10 cellular contexts compared by ENCODE assay signal in the genomic region with DNA sequence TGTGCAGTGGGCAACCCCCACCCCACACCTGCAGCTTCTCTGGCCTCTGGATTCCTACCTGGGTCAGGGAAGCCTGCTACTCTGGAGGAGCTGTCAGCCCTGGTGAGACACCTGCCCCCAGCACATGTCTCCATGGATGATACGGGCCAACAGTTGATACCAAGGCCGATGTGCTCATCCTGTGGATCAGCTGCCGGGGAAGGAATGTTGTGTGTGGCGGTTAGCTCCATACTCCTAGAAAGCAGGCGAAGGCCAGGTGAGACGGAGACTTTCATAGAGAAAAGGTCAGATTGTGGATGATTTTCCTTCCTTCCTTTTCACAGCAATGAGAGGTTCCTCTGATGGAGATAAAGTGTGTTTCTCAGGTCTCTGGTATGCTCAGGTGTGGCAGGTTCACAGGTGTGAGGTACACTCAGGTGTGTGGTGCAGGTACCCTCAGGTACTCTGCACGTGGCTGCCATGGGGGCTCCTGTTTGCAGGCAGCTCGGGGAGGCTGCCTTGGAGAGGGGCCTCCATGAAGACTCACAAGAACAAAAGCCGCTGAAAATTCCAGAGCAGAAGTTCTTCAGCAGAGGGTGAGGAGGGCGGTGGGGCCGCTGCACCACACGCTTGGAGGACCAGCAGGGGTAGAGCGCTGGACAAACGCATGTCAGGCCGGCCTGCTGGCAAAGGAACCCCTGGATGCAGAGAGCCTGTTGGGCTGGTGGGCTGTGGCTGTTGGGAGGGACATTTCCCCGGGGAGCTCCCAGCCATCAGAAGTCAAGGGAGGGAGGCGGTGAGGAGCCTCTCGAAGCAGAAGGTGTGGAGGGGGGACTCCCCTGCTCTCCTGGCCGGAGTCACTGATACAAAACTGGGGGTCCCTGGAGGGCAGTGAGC. TPM values are rescaled to one million over a fixed set of nuclear protein-coding genes. Genes with fewer than 3 reads are reported as not detected.
DNase-seq lines count a peak whose midpoint lies in the region; ATAC-seq and TF ChIP-seq lines count a peak whose summit lies in the region.
"Had no signal": no experiment of that assay in that cellular context is flagged by ENCODE, and none has a peak within 500 bp of the region (broad histone marks: within the 10 kb centered on the region; RNA-seq: fewer than 3 reads in every experiment).

No MANE protein-coding gene starts in this region.

- POLR2A ChIA-PET in A673 (lab: Charles Lee; ENCODE audit: low non-redundant PET): interaction anchor here (0.6 kb wide), 1 partner anchor 223 kb away, joined by 3 read pairs; no protein-coding TSS in a partner anchor

- no peaks in the 10 kb centered on the region for H3K9me3 ChIP-seq in A673 (ENCODE audit: low read depth, low read length, poor library complexity, severe bottlenecking)
- H3K9me3 ChIP-seq in T-helper 17 cell (ENCODE audit: control insufficient read depth, low read length, poor library complexity, severe bottlenecking): no peaks in the 10 kb centered on the region
- no peaks in the 10 kb centered on the region for H3K9me3 ChIP-seq in SJCRH30 (replicated peaks)

- no TSS peak for BruUV-seq in A673 (replicated peaks; lab: Mats Ljungman, UMichigan)

- peaks cover 12% of the 10 kb centered on the region for H3K27me3 Mint-ChIP-seq in T-helper 17 cell
- peaks cover 0 to 8% of the 10 kb centered on the region in 2 donors for H3K27me3 Mint-ChIP-seq in natural killer cell (ENCODE audit: low read depth in 2 of 2)

- peak overlapping the region; percentile 49 for H3K27ac Mint-ChIP-seq in T-helper 17 cell
- no peak overlapping the region for H3K27ac Mint-ChIP-seq in natural killer cell
- H3K27ac Mint-ChIP-seq: activated naive CD4-positive, alpha-beta T cell treated with anti-CD3 and anti-CD28 coated beads for 36 hours had no signal

- ATAC-seq in GM19025 (IDR thresholded peaks at IDR 0.05; ENCODE audit: low read depth, unreplicated experiment) (peak; percentile 15), HG02798 (IDR thresholded peaks at IDR 0.05; ENCODE audit: poor library complexity, unreplicated experiment) (peak; percentile 11), T-helper 17 cell (no peak), natural killer cell (no peak)

- no peaks in the 10 kb centered on the region for H3K9me3 Mint-ChIP-seq in natural killer cell
- H3K9me3 Mint-ChIP-seq: activated naive CD4-positive, alpha-beta T cell treated with anti-CD3 and anti-CD28 coated beads for 36 hours had no signal

- peaks cover 3% of the 10 kb centered on the region for H3K36me3 Mint-ChIP-seq in T-helper 17 cell (ENCODE audit: low read depth)
- no peaks in the 10 kb centered on the region for H3K36me3 Mint-ChIP-seq in natural killer cell

- H3K27ac ChIP-seq in A673 (ENCODE audit: low read depth, low read length, poor library complexity, severe bottlenecking) (no peak overlapping the region), SJCRH30 (no peak overlapping the region)

- H3K27me3 ChIP-seq in A673 (replicated peaks; ENCODE audit: insufficient read depth, low read depth, low read length, poor library complexity): peaks cover 22% of the 10 kb centered on the region
- H3K27me3 ChIP-seq in SJCRH30: no peaks in the 10 kb centered on the region

- peaks cover 7% of the 10 kb centered on the region for H3K4me1 Mint-ChIP-seq in T-helper 17 cell
- peaks cover 0 to 8% of the 10 kb centered on the region in 2 donors for H3K4me1 Mint-ChIP-seq in natural killer cell

- H3K4me3 ChIP-seq in A673 (ENCODE audit: low read depth, low read length, poor library complexity, severe bottlenecking) (no peak overlapping the region), SJCRH30 (no peak overlapping the region)
- H3K4me3 ChIP-seq: dorsolateral prefrontal cortex had no signal

- TF ChIP-seq CTCF in A673 (conservative IDR thresholded peaks at IDR 0.05; ENCODE audit: low read depth, low read length): no peak
- TF ChIP-seq CTCF in natural killer cell (IDR thresholded peaks at IDR 0.05): no peak

- DNase-seq in A673 (ENCODE audit: low spot score) (peak; percentile 14), T-helper 17 cell (no peak), SKM-1 treated with dmso at 0.1 percent for 144 hours (lab: John Stamatoyannopoulos, UW; ENCODE audit: unreplicated experiment) (no peak), natural killer cell (no peak), SJCRH30 (no peak), NCI-H2107 (lab: John Stamatoyannopoulos, UW) (no peak)

- CTCF ChIA-PET in A673 (lab: Charles Lee): interaction anchor here (0.9 to 1.1 kb wide), 2 partner anchors 113 to 115 kb away, joined by 3 to 7 read pairs; no protein-coding TSS in a partner anchor

- H3K4me1 ChIP-seq in A673 (ENCODE audit: insufficient read depth, low read length, poor library complexity, severe bottlenecking): peaks cover 16% of the 10 kb centered on the region
- H3K4me1 ChIP-seq in SJCRH30: no peaks in the 10 kb centered on the region

- H3K36me3 ChIP-seq in A673 (ENCODE audit: insufficient read depth, low read length, poor library complexity, severe bottlenecking) (peaks cover 6% of the 10 kb centered on the region), SJCRH30 (no peaks in the 10 kb centered on the region)

- H3K4me3 Mint-ChIP-seq in T-helper 17 cell: no peak overlapping the region
- H3K4me3 Mint-ChIP-seq in natural killer cell: no peak overlapping the region
- H3K4me3 Mint-ChIP-seq: activated naive CD4-positive, alpha-beta T cell treated with anti-CD3 and anti-CD28 coated beads for 36 hours had no signal

- intact Hi-C loops in A673 (cut with micrococcal nuclease; ENCODE audit: unreplicated experiment): loop anchor here (5.0 kb wide), 1 partner anchor 116 kb away; no protein-coding TSS in a partner anchor
- intact Hi-C loops in natural killer cell (cut with micrococcal nuclease): no loop called here

RNA-seq across cellular contexts. Expression of gene AHRR, which starts 5.1 kb away (rescaled TPM):
- total RNA-seq in A673 (2021) (2.0 and 2.2 TPM in 2 replicates), T-helper 17 cell (1 to 10 TPM in 1 of 2 donors, under 1 TPM in 1; 0.80 to 4.4 TPM), natural killer cell (1 to 10 TPM in 2 of 3 donors, under 1 TPM in 1; 0.88 to 1.4 (median 1.2) TPM)
- 0.15 and 0.20 TPM in 2 replicates for total RNA-seq in SJCRH30 (2014; rRNA removed; shearing (Covaris generic))

RNA-seq across cellular contexts. Expression of gene PDCD6, which starts 45.0 kb away (rescaled TPM):
- total RNA-seq in A673 (2021) (93.6 and 95.5 TPM in 2 replicates), T-helper 17 cell (10 to 100 TPM; 50.3 to 52.2 TPM), natural killer cell (10 to 100 TPM; 49.6 to 65.6 (median 57.7) TPM)
- 40.1 and 43.8 TPM in 2 replicates for total RNA-seq in SJCRH30 (2014; rRNA removed; shearing (Covaris generic))

Comparison
In these comparisons a context has a peak if more than half of its experiments do, and no peak if none do; other contexts are left out.
1. ATAC-seq: peak in GM19025 (single experiment) and HG02798 (single experiment); none in T-helper 17 cell (single experiment) and natural killer cell (0 of 3).